ENCODE assay signal across 18 cellular contexts in genomic region chr2:120400546-120400945, GRCh38. TPM values are rescaled to one million over a fixed set of nuclear protein-coding genes. Genes with fewer than 3 reads are reported as not detected.
"Had no signal": no experiment of that assay in that cellular context is flagged by ENCODE, and none has a peak within 500 bp of the region (broad histone marks: within the 10 kb centered on the region; RNA-seq: fewer than 3 reads in every experiment).

No MANE protein-coding gene starts in this region.

- H3K4me3 ChIP-seq: body of pancreas, left lung, transverse colon had no signal

- H3K27me3 Mint-ChIP-seq: activated CD4-positive, alpha-beta T cell treated with anti-CD3 and anti-CD28 coated beads, Interleukin-2, amount 10 ng/mL, durations not matched to agents 24 days and 14 days had no signal

- H3K27me3 ChIP-seq: body of pancreas had no signal

- H3K4me1 ChIP-seq: body of pancreas, left lung, transverse colon had no signal

- H3K4me3 Mint-ChIP-seq: activated CD4-positive, alpha-beta T cell treated with anti-CD3 and anti-CD28 coated beads, Interleukin-2, amount 10 ng/mL, durations not matched to agents 24 days and 14 days; activated naive CD4-positive, alpha-beta T cell treated with anti-CD3 and anti-CD28 coated beads for 36 hours; activated T-helper 17 cell treated with anti-CD3 and anti-CD28 coated beads, Interleukin-2, amount 50 U/mL, for 72 hours; nephron; T-cell had no signal

- H3K27ac Mint-ChIP-seq: activated CD4-positive, alpha-beta T cell treated with anti-CD3 and anti-CD28 coated beads, Interleukin-2, amount 10 ng/mL, durations not matched to agents 24 days and 14 days; activated naive CD4-positive, alpha-beta T cell treated with anti-CD3 and anti-CD28 coated beads for 36 hours; activated T-helper 17 cell treated with anti-CD3 and anti-CD28 coated beads, Interleukin-2, amount 50 U/mL, for 72 hours; nephron; T-cell had no signal

- H3K27ac ChIP-seq: body of pancreas, epithelial cell of prostate, left lung, transverse colon had no signal

- FAIRE-seq: islet of Langerhans had no signal

- ATAC-seq: activated T-helper 17 cell treated with anti-CD3 and anti-CD28 coated beads, Interleukin-2, amount 50 U/mL, for 72 hours; body of pancreas; left lung; T-cell had no signal

- H3K36me3 Mint-ChIP-seq: T-cell had no signal

- H3K4me1 Mint-ChIP-seq: activated CD4-positive, alpha-beta T cell treated with anti-CD3 and anti-CD28 coated beads, Interleukin-2, amount 10 ng/mL, durations not matched to agents 24 days and 14 days; activated T-helper 17 cell treated with anti-CD3 and anti-CD28 coated beads, Interleukin-2, amount 50 U/mL, for 72 hours; T-cell had no signal

- H3K9me3 ChIP-seq: body of pancreas, left lung, transverse colon had no signal

- H3K9me3 Mint-ChIP-seq: activated CD4-positive, alpha-beta T cell treated with anti-CD3 and anti-CD28 coated beads, Interleukin-2, amount 10 ng/mL, durations not matched to agents 24 days and 14 days; activated naive CD4-positive, alpha-beta T cell treated with anti-CD3 and anti-CD28 coated beads for 36 hours; activated T-helper 17 cell treated with anti-CD3 and anti-CD28 coated beads, Interleukin-2, amount 50 U/mL, for 72 hours; nephron; T-cell had no signal

- DNase-seq: activated CD4-positive, alpha-beta T cell treated with anti-CD3 and anti-CD28 coated beads, Interleukin-2, amount 10 ng/mL, durations not matched to agents 24 days and 14 days; activated naive CD4-positive, alpha-beta T cell treated with anti-CD3 and anti-CD28 coated beads for 36 hours; activated T-cell treated with anti-CD3 and anti-CD28 coated beads for 4 hours; body of pancreas; caudate nucleus; foreskin fibroblast; hippocampal formation; left lung; midbrain; stimulated activated CD4-positive, alpha-beta T cell treated with anti-CD3 and anti-CD28 coated beads, Interleukin-2, amount 100 ng/mL, for 24 hours; stimulated activated naive CD4-positive, alpha-beta T cell treated with Interleukin-2 at 50 U/mL for 16 hours; substantia nigra; transverse colon had no signal

- H3K36me3 ChIP-seq: left lung, transverse colon had no signal

RNA-seq across cellular contexts. Expression of gene INHBB, which starts 54.6 kb away (rescaled TPM):
- total RNA-seq: activated CD4-positive, alpha-beta T cell treated with anti-CD3 and anti-CD28 coated beads, Interleukin-2, amount 10 ng/mL, durations not matched to agents 24 days and 14 days; activated naive CD4-positive, alpha-beta T cell treated with anti-CD3 and anti-CD28 coated beads for 36 hours; activated T-helper 17 cell treated with anti-CD3 and anti-CD28 coated beads, Interleukin-2, amount 50 U/mL, for 72 hours had no signal
